ENCODE assay signal across 18 cellular contexts in the genomic region with DNA sequence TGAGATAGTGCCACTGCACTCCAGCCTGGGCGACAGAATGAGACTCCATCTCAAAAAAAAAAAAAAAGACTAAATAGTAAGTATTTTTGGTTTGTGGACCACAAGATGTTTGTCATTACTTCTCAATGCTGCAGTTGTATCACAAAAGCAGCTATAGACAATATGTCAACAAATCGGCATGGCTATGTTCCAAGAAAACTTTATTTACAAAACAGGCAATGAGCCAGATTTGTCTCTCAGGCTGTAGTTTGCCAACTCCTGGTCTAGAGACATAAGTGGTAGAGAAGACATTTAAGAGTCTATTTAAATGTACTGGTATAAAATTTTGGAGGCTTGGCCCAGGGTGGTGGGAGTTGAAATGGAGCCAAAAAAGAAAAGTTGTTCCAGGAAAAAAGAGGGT.
"Had no signal": no experiment of that assay in that cellular context is flagged by ENCODE, and none has a peak within 500 bp of the region (broad histone marks: within the 10 kb centered on the region; RNA-seq: fewer than 3 reads in every experiment).

No MANE protein-coding gene starts in this region.

- H3K27ac Mint-ChIP-seq: naive thymus-derived CD8-positive, alpha-beta T cell; type B pancreatic cell had no signal

- H3K36me3 Mint-ChIP-seq: naive thymus-derived CD8-positive, alpha-beta T cell; type B pancreatic cell had no signal

- H3K27me3 Mint-ChIP-seq: naive thymus-derived CD8-positive, alpha-beta T cell had no signal

- H3K4me3 Mint-ChIP-seq: naive thymus-derived CD8-positive, alpha-beta T cell; type B pancreatic cell had no signal

- H3K4me3 ChIP-seq: colonic mucosa, esophagus squamous epithelium, hepatocyte, ovary, right atrium auricular region, smooth muscle cell, suprapubic skin, thyroid gland had no signal

- DNase-seq: colonic mucosa; dermis blood vessel endothelial cell; esophagus squamous epithelium; foreskin fibroblast; head of caudate nucleus; kidney; left cardiac atrium; mammary epithelial cell; naive thymus-derived CD8-positive, alpha-beta T cell; ovary; stimulated activated CD4-positive, alpha-beta T cell treated with anti-CD3 and anti-CD28 coated beads, Interleukin-2, amount 100 ng/mL, for 48 hours; stimulated activated naive CD8-positive, alpha-beta T cell treated with anti-CD3 and anti-CD28 coated beads, Interleukin-15, Interleukin-2, amounts not matched to agents 100 U/mL and 50 U/mL, for 24 hours; thyroid gland had no signal
